Comparison of ENCODE assay signal across 22 cellular contexts in the genomic region with DNA sequence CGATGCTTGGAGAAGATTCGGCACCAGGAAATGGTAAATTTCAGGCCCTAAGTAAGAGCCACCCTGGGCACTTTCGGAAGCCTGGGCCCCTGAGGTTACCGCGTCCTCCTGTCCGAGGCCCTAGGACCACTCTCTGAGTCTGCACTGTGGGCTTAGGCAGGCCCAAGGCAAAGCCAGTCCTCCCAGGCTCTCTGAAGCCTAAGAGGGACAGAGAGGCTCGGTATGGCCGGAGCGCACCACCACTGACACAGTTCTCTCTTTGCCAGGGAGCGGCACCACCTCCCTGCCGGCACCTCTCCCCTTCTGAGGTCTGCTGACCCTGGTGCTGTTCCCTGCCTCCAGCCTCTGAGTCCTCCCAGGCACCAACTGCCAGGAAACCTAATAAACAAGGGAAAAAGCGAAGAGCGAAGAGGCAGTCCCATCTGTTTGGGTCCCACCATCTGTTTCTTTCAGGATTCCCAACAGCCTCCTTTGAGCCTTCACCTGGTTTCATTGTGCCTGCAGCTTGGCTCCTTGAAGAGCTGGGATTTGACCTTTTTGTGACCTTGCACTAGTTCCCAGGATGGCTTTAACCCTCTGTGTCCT. TPM values are rescaled to one million over a fixed set of nuclear protein-coding genes. Genes with fewer than 3 reads are reported as not detected.
DNase-seq lines count a peak whose midpoint lies in the region; ATAC-seq, FAIRE-seq and TF ChIP-seq lines count a peak whose summit lies in the region.
"Had no signal": no experiment of that assay in that cellular context is flagged by ENCODE, and none has a peak within 500 bp of the region (broad histone marks: within the 10 kb centered on the region; RNA-seq: fewer than 3 reads in every experiment).

No MANE protein-coding gene starts in this region.

- no peaks in the 10 kb centered on the region for H3F3A ChIP-seq in neural progenitor cell (ENCODE audit: low read depth)

- no peaks in the 10 kb centered on the region for H3K79me2 ChIP-seq in neural progenitor cell (ENCODE audit: low read depth)

- peaks cover 7% of the 10 kb centered on the region for H3K4me1 ChIP-seq in neural progenitor cell

- no peaks in the 10 kb centered on the region for H3K9me3 ChIP-seq in neural progenitor cell (ENCODE audit: low read depth)
- H3K9me3 ChIP-seq: SK-N-SH had no signal

- FAIRE-seq in urothelium cell line (lab: Jason Lieb, UNC) = no peak

- no peak overlapping the region for H3K4me3 Mint-ChIP-seq in stimulated activated naive CD8-positive, alpha-beta T cell treated with anti-CD3 and anti-CD28 coated beads, Interleukin-15, amount 100 ng/mL, for 72 hours
- no peak overlapping the region for H3K4me3 Mint-ChIP-seq in neural progenitor cell
- no peak overlapping the region for H3K4me3 Mint-ChIP-seq in effector memory CD8-positive, alpha-beta T cell
- H3K4me3 Mint-ChIP-seq: CD14-positive monocyte, IgD-negative memory B cell had no signal

- no peaks in the 10 kb centered on the region for H4K20me1 ChIP-seq in neural progenitor cell (ENCODE audit: low read depth)

- H3K4me2 ChIP-seq in neural progenitor cell = no peak overlapping the region
- H3K4me2 ChIP-seq: SK-N-SH had no signal

- H3K9me3 Mint-ChIP-seq in stimulated activated naive CD8-positive, alpha-beta T cell treated with anti-CD3 and anti-CD28 coated beads, Interleukin-15, amount 100 ng/mL, for 72 hours = peaks cover 8% of the 10 kb centered on the region in 2 donors
- peaks cover 10% of the 10 kb centered on the region for H3K9me3 Mint-ChIP-seq in neural progenitor cell
- peaks cover 6 to 8% of the 10 kb centered on the region in 2 donors for H3K9me3 Mint-ChIP-seq in effector memory CD8-positive, alpha-beta T cell

- no peak for TF ChIP-seq CTCF in neural progenitor cell (IDR thresholded peaks at IDR 0.05)

- H3K4me1 Mint-ChIP-seq in stimulated activated naive CD8-positive, alpha-beta T cell treated with anti-CD3 and anti-CD28 coated beads, Interleukin-15, amount 100 ng/mL, for 72 hours = peaks cover 7% of the 10 kb centered on the region
- peaks cover 7% of the 10 kb centered on the region for H3K4me1 Mint-ChIP-seq in neural progenitor cell
- peaks cover 4 to 6% of the 10 kb centered on the region in 2 donors for H3K4me1 Mint-ChIP-seq in effector memory CD8-positive, alpha-beta T cell (ENCODE audit: low read depth in 2 of 2)
- H3K4me1 Mint-ChIP-seq: CD14-positive monocyte had no signal

- H3K36me3 Mint-ChIP-seq in neural progenitor cell = peaks cover 2% of the 10 kb centered on the region
- peaks cover 4% of the 10 kb centered on the region for H3K36me3 Mint-ChIP-seq in effector memory CD8-positive, alpha-beta T cell (ENCODE audit: insufficient read depth)
- H3K36me3 Mint-ChIP-seq: CD14-positive monocyte had no signal

- no peak overlapping the region for H3K27ac ChIP-seq in neural progenitor cell

- no peak overlapping the region for H3K9ac ChIP-seq in neural progenitor cell
- H3K9ac ChIP-seq: SK-N-SH had no signal

- peaks cover 45% of the 10 kb centered on the region for H3K27me3 Mint-ChIP-seq in stimulated activated naive CD8-positive, alpha-beta T cell treated with anti-CD3 and anti-CD28 coated beads, Interleukin-15, amount 100 ng/mL, for 72 hours
- peaks cover 10% of the 10 kb centered on the region for H3K27me3 Mint-ChIP-seq in neural progenitor cell (ENCODE audit: insufficient read depth, low read depth)
- peaks cover 58 to 89% of the 10 kb centered on the region in 2 donors for H3K27me3 Mint-ChIP-seq in effector memory CD8-positive, alpha-beta T cell

- no peaks in the 10 kb centered on the region for H3K36me3 ChIP-seq in neural progenitor cell

- H2AFZ ChIP-seq in neural progenitor cell (replicated peaks) = no peak overlapping the region

- H3K4me3 ChIP-seq in neural progenitor cell = no peak overlapping the region

- ATAC-seq in stimulated activated naive CD8-positive, alpha-beta T cell treated with anti-CD3 and anti-CD28 coated beads, Interleukin-15, Interleukin-2, amounts not matched to agents 100 U/mL and 50 U/mL, for 24 hours = peak; percentile 19
- ATAC-seq in stimulated activated naive CD8-positive, alpha-beta T cell treated with anti-CD3 and anti-CD28 coated beads, Interleukin-15, amount 100 ng/mL, for 72 hours = no peak
- ATAC-seq in effector memory CD8-positive, alpha-beta T cell (replicated peaks) = no peak

- H3K27me3 ChIP-seq in neural progenitor cell = peaks cover 8% of the 10 kb centered on the region

- H3K27ac Mint-ChIP-seq in stimulated activated naive CD8-positive, alpha-beta T cell treated with anti-CD3 and anti-CD28 coated beads, Interleukin-15, amount 100 ng/mL, for 72 hours = no peak overlapping the region
- peak overlapping the region; percentile 46 for H3K27ac Mint-ChIP-seq in neural progenitor cell
- H3K27ac Mint-ChIP-seq in effector memory CD8-positive, alpha-beta T cell = no peak overlapping the region
- H3K27ac Mint-ChIP-seq: CD14-positive monocyte, IgD-negative memory B cell had no signal

- DNase-seq in stimulated activated naive CD8-positive, alpha-beta T cell treated with anti-CD3 and anti-CD28 coated beads, Interleukin-15, Interleukin-2, amounts not matched to agents 100 U/mL and 50 U/mL, for 24 hours = no peak
- no peak for DNase-seq in stimulated activated naive CD8-positive, alpha-beta T cell treated with anti-CD3 and anti-CD28 coated beads, Interleukin-15, amount 100 ng/mL, for 72 hours
- DNase-seq in NCI-H82 treated with DMSO at 0.1 percent for 48 hours (lab: John Stamatoyannopoulos, UW; ENCODE audit: unreplicated experiment) (peak; percentile 70), neural progenitor cell (ENCODE audit: low spot score) (no peak), RPMI8226 (no peak), hypothalamus (lab: John Stamatoyannopoulos, UW) (no peak), urothelium cell line (ENCODE audit: low spot score) (no peak)
- no peak for DNase-seq in effector memory CD8-positive, alpha-beta T cell
- DNase-seq: 8988T, GDM1, HCEC 1CT, Kasumi-1, MM.1S, NCI-H1092 treated with DMSO at 0.1 percent for 48 hours, NCI-H1930, NCI-H446 treated with DMSO at 0.1 percent for 48 hours, NCI-H774, SHP77 treated with DMSO at 0.1 percent for 48 hours, SK-N-SH had no signal

RNA-seq across cellular contexts. Expression of gene VWA5B1, which starts 57.7 kb away (rescaled TPM):
- not detected in 2 replicates for total RNA-seq in neural progenitor cell (ENCODE audit: low replicate concordance)
- total RNA-seq: RPMI7951 had no signal
